8 cellular contexts compared by ENCODE assay signal in the genomic region with DNA sequence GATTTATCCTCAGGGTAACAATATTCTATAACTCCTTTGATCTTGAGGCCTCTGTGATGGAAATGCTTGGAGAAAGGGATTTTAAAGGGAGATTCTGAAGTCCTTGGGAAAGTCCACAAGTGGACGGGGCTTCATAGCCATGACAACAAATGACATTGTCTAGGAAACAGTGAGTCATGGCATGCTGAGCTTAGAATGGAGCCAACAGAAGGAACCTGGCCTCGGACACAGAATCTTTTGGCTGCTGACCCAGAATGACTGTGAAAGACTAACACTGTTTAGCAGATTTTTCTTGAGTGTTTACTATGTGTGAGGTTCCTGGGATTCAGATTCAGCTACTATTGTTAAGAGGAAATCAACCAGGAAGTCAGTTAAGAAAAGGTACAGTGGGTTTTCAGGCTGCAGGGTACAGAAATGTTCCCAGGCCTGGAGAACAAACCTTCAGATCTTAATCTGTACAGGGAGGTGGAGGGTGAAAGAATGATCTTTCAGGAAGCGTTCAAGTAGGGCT. TPM values are rescaled to one million over a fixed set of nuclear protein-coding genes. Genes with fewer than 3 reads are reported as not detected.
DNase-seq lines count a peak whose midpoint lies in the region; ATAC-seq and TF ChIP-seq lines count a peak whose summit lies in the region.

No MANE protein-coding gene starts in this region.

- H3K27me3 ChIP-seq in esophagus (ENCODE audit: control insufficient read depth in 1 of 2, insufficient read depth in 2 of 2, low read length in 2 of 2) (no peaks in the 10 kb centered on the region), mucosa of rectum (ENCODE audit: control insufficient read depth in 2 of 2, insufficient read depth in 2 of 2, low read length in 2 of 2) (no peaks in the 10 kb centered on the region)

- no peak overlapping the region for H3K4me3 ChIP-seq in AG09309 (ENCODE audit: control insufficient read depth, low read depth, low read length)
- no peak overlapping the region for H3K4me3 ChIP-seq in esophagus (ENCODE audit: low read depth in 1 of 2, low read length in 2 of 2)
- H3K4me3 ChIP-seq in mucosa of rectum (ENCODE audit: low read length in 2 of 2): no peak overlapping the region

- H3K9me3 ChIP-seq in esophagus (ENCODE audit: control insufficient read depth in 2 of 2, insufficient read depth in 1 of 2, low read depth in 1 of 2, low read length in 1 of 2) (no peaks in the 10 kb centered on the region), mucosa of rectum (ENCODE audit: control insufficient read depth in 2 of 2, low read length in 2 of 2) (no peaks in the 10 kb centered on the region)

- H3K4me1 ChIP-seq in esophagus (ENCODE audit: control insufficient read depth in 2 of 2, insufficient read depth in 2 of 2, low read length in 1 of 2): peaks cover 0 to 9% of the 10 kb centered on the region in 2 donors
- H3K4me1 ChIP-seq in mucosa of rectum (ENCODE audit: control insufficient read depth in 2 of 2, insufficient read depth in 2 of 2, low read length in 2 of 2): peaks cover 4 to 18% of the 10 kb centered on the region in 2 donors

- H3K4me3 Mint-ChIP-seq in stimulated activated naive B cell treated with anti-CD40 and anti-IgM and Interleukin-4, amounts not matched to agents 10 μg/mL and 1 μg/mL and 100 μg/mL, for 72 hours: no peak overlapping the region

- H3K9me3 Mint-ChIP-seq in stimulated activated naive B cell treated with anti-CD40 and anti-IgM and Interleukin-4, amounts not matched to agents 10 μg/mL and 1 μg/mL and 100 μg/mL, for 72 hours: peaks cover 1 to 2% of the 10 kb centered on the region in 2 donors

- no peaks in the 10 kb centered on the region for H3K4me1 Mint-ChIP-seq in stimulated activated naive B cell treated with anti-CD40 and anti-IgM and Interleukin-4, amounts not matched to agents 10 μg/mL and 1 μg/mL and 100 μg/mL, for 72 hours

- H3K27ac Mint-ChIP-seq in stimulated activated naive B cell treated with anti-CD40 and anti-IgM and Interleukin-4, amounts not matched to agents 10 μg/mL and 1 μg/mL and 100 μg/mL, for 72 hours: no peak overlapping the region

- WGBS in esophagus, 2 donors: 18 to 21% methylated on average over 3 of the region's 3 CpGs

- ATAC-seq in GM21825 (IDR thresholded peaks at IDR 0.05; ENCODE audit: unreplicated experiment) (no peak), GM19395 (IDR thresholded peaks at IDR 0.05; ENCODE audit: unreplicated experiment) (no peak)
- no peak for ATAC-seq in stimulated activated naive B cell treated with anti-CD40 and anti-IgM and Interleukin-4, amounts not matched to agents 10 μg/mL and 1 μg/mL and 100 μg/mL, for 72 hours (replicated peaks)

- no peaks in the 10 kb centered on the region for H3K36me3 Mint-ChIP-seq in stimulated activated naive B cell treated with anti-CD40 and anti-IgM and Interleukin-4, amounts not matched to agents 10 μg/mL and 1 μg/mL and 100 μg/mL, for 72 hours

- H3K36me3 ChIP-seq in esophagus (ENCODE audit: control insufficient read depth in 2 of 2, insufficient read depth in 2 of 2, low read length in 1 of 2) (no peaks in the 10 kb centered on the region), mucosa of rectum (ENCODE audit: control insufficient read depth in 2 of 2, insufficient read depth in 2 of 2, low read length in 2 of 2) (no peaks in the 10 kb centered on the region)

- H3K9ac ChIP-seq in mucosa of rectum (ENCODE audit: low read depth in 1 of 2, low read length in 2 of 2): no peak overlapping the region

- peak overlapping the region; percentile 1 to 68 for H3K27ac ChIP-seq in esophagus (ENCODE audit: low read depth in 2 of 2, low read length in 1 of 2)
- H3K27ac ChIP-seq in mucosa of rectum (ENCODE audit: low read depth in 2 of 2, low read length in 2 of 2): peak overlapping the region; percentile 25 to 47

- DNase-seq in AG09309 (ENCODE audit: low read depth): peak; percentile 81
- peak; percentile 10 for DNase-seq in NCI-H510A (lab: John Stamatoyannopoulos, UW)
- DNase-seq in stimulated activated naive B cell treated with anti-CD40 and anti-IgM and Interleukin-4, amounts not matched to agents 10 μg/mL and 1 μg/mL and 100 μg/mL, for 72 hours: no peak
- no peak for DNase-seq in NK-92 treated with Interleukin-12 subunit alpha and Interleukin-12 subunit beta, amount 100 ng/mL, for 24 hours (lab: John Stamatoyannopoulos, UW)

- TF ChIP-seq CTCF in AG09309 (IDR thresholded peaks at IDR 0.05; ENCODE audit: control insufficient read depth, insufficient read depth, low read depth, low read length, missing control alignments): no peak

- peaks cover 0 to 11% of the 10 kb centered on the region in 2 donors for H3K27me3 Mint-ChIP-seq in stimulated activated naive B cell treated with anti-CD40 and anti-IgM and Interleukin-4, amounts not matched to agents 10 μg/mL and 1 μg/mL and 100 μg/mL, for 72 hours

RNA-seq across cellular contexts. Expression of gene CXCL2, which starts 18.1 kb away (rescaled TPM):
- 10 to 100 TPM in 1 of 2 donors, 1 to 10 TPM in 1; 2.5 to 17.1 TPM for polyA plus RNA-seq in esophagus

RNA-seq across cellular contexts. Expression of gene MTHFD2L, which starts 40.8 kb away (rescaled TPM):
- polyA plus RNA-seq in esophagus: 1 to 10 TPM; 5.9 to 6.2 TPM

Comparison
In these comparisons a context has a peak if more than half of its experiments do, and no peak if none do; other contexts are left out.
1. DNase-seq: peak in AG09309 (single experiment) and NCI-H510A (single experiment); none in stimulated activated naive B cell treated with anti-CD40 and anti-IgM and Interleukin-4, amounts not matched to agents 10 μg/mL and 1 μg/mL and 100 μg/mL, for 72 hours (single experiment) and NK-92 treated with Interleukin-12 subunit alpha and Interleukin-12 subunit beta, amount 100 ng/mL, for 24 hours (single experiment).